ENCODE assay signal across 16 cellular contexts in genomic region chr7:78141533-78142281, GRCh38.
DNase-seq lines count a peak whose midpoint lies in the region; ATAC-seq and TF ChIP-seq lines count a peak whose summit lies in the region.
"Had no signal": no experiment of that assay in that cellular context is flagged by ENCODE, and none has a peak within 500 bp of the region (broad histone marks: within the 10 kb centered on the region; RNA-seq: fewer than 3 reads in every experiment).

No MANE protein-coding gene starts in this region.

- H3K27me3 Mint-ChIP-seq in stimulated activated naive CD8-positive, alpha-beta T cell treated with anti-CD3 and anti-CD28 coated beads, Interleukin-15, amount 100 ng/mL, for 72 hours = peaks cover 12% of the 10 kb centered on the region
- peaks cover 13% of the 10 kb centered on the region for H3K27me3 Mint-ChIP-seq in type B pancreatic cell

- H3K4me1 ChIP-seq in heart left ventricle = no peaks in the 10 kb centered on the region

- DNase-seq in DMS 273 treated with DMSO at 0.1 percent for 48 hours (lab: John Stamatoyannopoulos, UW) = peak; percentile 98
- DNase-seq in NCI-H1694 (lab: John Stamatoyannopoulos, UW) = peak; percentile 96
- DNase-seq in astrocyte of the spinal cord (ENCODE audit: low read depth, low spot score) = peak; percentile 65
- peak; percentile 9 for DNase-seq in non-pigmented ciliary epithelial cell (ENCODE audit: low read depth)
- DNase-seq in stimulated activated naive CD8-positive, alpha-beta T cell treated with anti-CD3 and anti-CD28 coated beads, Interleukin-15, amount 100 ng/mL, for 72 hours = no peak
- no peak for DNase-seq in lower leg skin (ENCODE audit: low spot score in 2 of 2)
- DNase-seq in heart left ventricle = no peak
- DNase-seq in type B pancreatic cell (ENCODE audit: extremely low spot score, unreplicated experiment) = no peak
- DNase-seq: activated CD4-positive, alpha-beta T cell treated with anti-CD3 and anti-CD28 coated beads for 1 hour; CD4-positive, alpha-beta memory T cell; foreskin melanocyte; H9; KBM-7; left colon; SIG-M5; stimulated activated CD8-positive, alpha-beta memory T cell treated with anti-CD3 and anti-CD28 coated beads, Interleukin-4, amount 100 ng/mL, for 48 hours had no signal

- intact Hi-C loops in lower leg skin (cut with DNase I; ENCODE audit: low total_unique reads) = no loop called here
- intact Hi-C loops in heart left ventricle (cut with DNase I) = no loop called here

- H3K4me1 Mint-ChIP-seq in stimulated activated naive CD8-positive, alpha-beta T cell treated with anti-CD3 and anti-CD28 coated beads, Interleukin-15, amount 100 ng/mL, for 72 hours = no peaks in the 10 kb centered on the region
- H3K4me1 Mint-ChIP-seq in type B pancreatic cell (ENCODE audit: unreplicated experiment) = peaks cover 12% of the 10 kb centered on the region

- H3K4me3 ChIP-seq in astrocyte of the spinal cord (ENCODE audit: low read depth, low read length) = no peak overlapping the region
- no peak overlapping the region for H3K4me3 ChIP-seq in lower leg skin (ENCODE audit: low read depth, poor library complexity, severe bottlenecking)
- H3K4me3 ChIP-seq in heart left ventricle = no peak overlapping the region

- TF ChIP-seq CTCF in astrocyte of the spinal cord (IDR thresholded peaks at IDR 0.05; ENCODE audit: low read depth, low read length) (no peak), lower leg skin (IDR thresholded peaks at IDR 0.05) (no peak), heart left ventricle (IDR thresholded peaks at IDR 0.05) (no peak), type B pancreatic cell (conservative IDR thresholded peaks at IDR 0.05) (no peak)

- H3K27me3 ChIP-seq in heart left ventricle = no peaks in the 10 kb centered on the region

- ATAC-seq in stimulated activated naive CD8-positive, alpha-beta T cell treated with anti-CD3 and anti-CD28 coated beads, Interleukin-15, amount 100 ng/mL, for 72 hours = no peak
- no peak for ATAC-seq in heart left ventricle
- ATAC-seq: left colon had no signal

- 75 to 77% methylated on average over 9 of the region's 9 CpGs for WGBS in lower leg skin, 2 donors
- WGBS in heart left ventricle, 4 donors = 80 to 87% (median 83%) methylated on average over 9 of the region's 9 CpGs

- H3K36me3 ChIP-seq in heart left ventricle = no peaks in the 10 kb centered on the region

- H3K27ac ChIP-seq in heart left ventricle = no peak overlapping the region

- no peaks in the 10 kb centered on the region for H3K9me3 ChIP-seq in heart left ventricle

- TF ChIP-seq POLR2A in lower leg skin (IDR thresholded peaks at IDR 0.05) (no peak), heart left ventricle (IDR thresholded peaks at IDR 0.05) (no peak)

- no peaks in the 10 kb centered on the region for H3K9me3 Mint-ChIP-seq in stimulated activated naive CD8-positive, alpha-beta T cell treated with anti-CD3 and anti-CD28 coated beads, Interleukin-15, amount 100 ng/mL, for 72 hours
- H3K9me3 Mint-ChIP-seq in type B pancreatic cell = no peaks in the 10 kb centered on the region
- H3K9me3 Mint-ChIP-seq: CD4-positive, alpha-beta memory T cell; H9 had no signal

- H3K36me3 Mint-ChIP-seq in type B pancreatic cell = no peaks in the 10 kb centered on the region
- H3K36me3 Mint-ChIP-seq: CD4-positive, alpha-beta memory T cell had no signal

- no peak overlapping the region for H3K4me3 Mint-ChIP-seq in stimulated activated naive CD8-positive, alpha-beta T cell treated with anti-CD3 and anti-CD28 coated beads, Interleukin-15, amount 100 ng/mL, for 72 hours
- H3K4me3 Mint-ChIP-seq in type B pancreatic cell = no peak overlapping the region
- H3K4me3 Mint-ChIP-seq: CD4-positive, alpha-beta memory T cell; H9 had no signal

- no peak overlapping the region for H3K27ac Mint-ChIP-seq in stimulated activated naive CD8-positive, alpha-beta T cell treated with anti-CD3 and anti-CD28 coated beads, Interleukin-15, amount 100 ng/mL, for 72 hours
- no peak overlapping the region for H3K27ac Mint-ChIP-seq in type B pancreatic cell
- H3K27ac Mint-ChIP-seq: CD4-positive, alpha-beta memory T cell; H9 had no signal

- in situ Hi-C loops in astrocyte of the spinal cord (cut with HindIII; ENCODE audit: low sequenced_read_pairs) = no loop called here

Comparison
In these comparisons a context has a peak if more than half of its experiments do, and no peak if none do; other contexts are left out.
1. DNase-seq: peak in DMS 273 treated with DMSO at 0.1 percent for 48 hours (single experiment), NCI-H1694 (single experiment), astrocyte of the spinal cord (single experiment) and non-pigmented ciliary epithelial cell (single experiment); none in stimulated activated naive CD8-positive, alpha-beta T cell treated with anti-CD3 and anti-CD28 coated beads, Interleukin-15, amount 100 ng/mL, for 72 hours (0 of 2), lower leg skin (0 of 2), heart left ventricle (0 of 5) and type B pancreatic cell (single experiment).